15 cellular contexts compared by ENCODE assay signal in the genomic region with DNA sequence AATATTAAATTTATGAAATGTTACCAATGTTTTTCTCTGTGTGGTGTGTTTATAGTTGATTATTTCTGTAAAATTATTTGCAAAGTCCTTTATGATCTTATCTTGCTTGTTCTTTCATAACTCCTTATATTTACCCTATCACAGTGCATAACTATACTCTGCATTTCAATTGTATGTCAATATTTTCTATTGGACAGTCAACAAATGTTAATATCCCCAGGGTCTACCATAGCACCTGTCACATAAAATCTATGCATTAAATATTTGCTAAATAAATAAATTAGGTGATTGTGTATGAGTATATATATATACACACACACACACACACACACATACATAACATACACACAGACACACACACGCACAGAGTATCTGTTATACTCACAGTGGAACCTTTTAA.
A peak's percentile ranks its signal among the peaks of the same experiment; 100 is the strongest.
DNase-seq lines count a peak whose midpoint lies in the region; TF ChIP-seq lines count a peak whose summit lies in the region.
"Had no signal": no experiment of that assay in that cellular context is flagged by ENCODE, and none has a peak within 500 bp of the region (broad histone marks: within the 10 kb centered on the region; RNA-seq: fewer than 3 reads in every experiment).

No MANE protein-coding gene starts in this region.

- H3K36me3 ChIP-seq in ascending aorta: no peaks in the 10 kb centered on the region
- H3K36me3 ChIP-seq: HAP-1 had no signal

- no peak overlapping the region for H3K27ac ChIP-seq in ascending aorta

- H3K4me3 ChIP-seq in ascending aorta: no peak overlapping the region
- H3K4me3 ChIP-seq: GM23338, HAP-1 had no signal

- no peaks in the 10 kb centered on the region for H3K9me3 ChIP-seq in ascending aorta
- H3K9me3 ChIP-seq: Caco-2, HAP-1 had no signal

- intact Hi-C loops in ascending aorta (cut with DNase I): no loop called here

- DNase-seq in COLO668 (lab: John Stamatoyannopoulos, UW; ENCODE audit: unreplicated experiment) (peak; percentile 5), DMS53 (lab: John Stamatoyannopoulos, UW) (peak; percentile 41), NCI-H1930 (lab: John Stamatoyannopoulos, UW) (peak; percentile 48 to 62), foreskin melanocyte (peak; percentile 5), ascending aorta (ENCODE audit: low spot score in 2 of 2) (no peak), UCSD-AML1 (lab: John Stamatoyannopoulos, UW; ENCODE audit: unreplicated experiment) (no peak)
- DNase-seq: C1 segment of cervical spinal cord; Caco-2; CD4-positive, alpha-beta memory T cell; DMS153; DMS79 treated with DMSO at 0.1 percent for 48 hours; GF-D8; HFFc6 had no signal

- H3K27me3 ChIP-seq in ascending aorta: no peaks in the 10 kb centered on the region

- no peaks in the 10 kb centered on the region for H3K4me1 ChIP-seq in ascending aorta
- H3K4me1 ChIP-seq: Caco-2, HAP-1 had no signal

- no peak for TF ChIP-seq CTCF in ascending aorta (IDR thresholded peaks at IDR 0.05)

Comparison
In these comparisons a context has a peak if more than half of its experiments do, and no peak if none do; other contexts are left out.
1. DNase-seq: peak in COLO668 (single experiment), DMS53 (single experiment), NCI-H1930 (2 of 2) and foreskin melanocyte (single experiment); none in ascending aorta (0 of 2) and UCSD-AML1 (single experiment).